In genomic region chr14:77014734-77015133, GRCh38 we compare ENCODE assay signal across 21 cellular contexts. TPM values are rescaled to one million over a fixed set of nuclear protein-coding genes. Genes with fewer than 3 reads are reported as not detected.
A peak's percentile ranks its signal among the peaks of the same experiment; 100 is the strongest.
DNase-seq lines count a peak whose midpoint lies in the region; ATAC-seq, FAIRE-seq and TF ChIP-seq lines count a peak whose summit lies in the region.
"Had no signal": no experiment of that assay in that cellular context is flagged by ENCODE, and none has a peak within 500 bp of the region (broad histone marks: within the 10 kb centered on the region; RNA-seq: fewer than 3 reads in every experiment).

No MANE protein-coding gene starts in this region.

- no peak overlapping the region for H3K9ac ChIP-seq in astrocyte (ENCODE audit: low read length)

- H3K27me3 ChIP-seq in astrocyte (ENCODE audit: insufficient read depth, low read length) (no peaks in the 10 kb centered on the region), suprapubic skin (no peaks in the 10 kb centered on the region)
- H3K27me3 ChIP-seq: left lung had no signal

- TF ChIP-seq CTCF in astrocyte (IDR thresholded peaks at IDR 0.05; ENCODE audit: insufficient read depth, low read depth, low read length) = no peak
- TF ChIP-seq CTCF in mesothelial cell of epicardium (IDR thresholded peaks at IDR 0.05; ENCODE audit: unreplicated experiment) = no peak
- no peak for TF ChIP-seq CTCF in suprapubic skin (IDR thresholded peaks at IDR 0.05)

- H3K36me3 Mint-ChIP-seq in astrocyte (ENCODE audit: low read depth, unreplicated experiment) (peaks cover 2% of the 10 kb centered on the region), mesothelial cell of epicardium (no peaks in the 10 kb centered on the region)
- H3K36me3 Mint-ChIP-seq in activated CD4-positive, alpha-beta memory T cell treated with anti-CD3 and anti-CD28 coated beads for 36 hours = no peaks in the 10 kb centered on the region
- H3K36me3 Mint-ChIP-seq: activated naive CD4-positive, alpha-beta T cell treated with anti-CD3 and anti-CD28 coated beads, Interleukin-2, amount 50 U/mL, for 24 hours; CD14-positive monocyte; T-cell had no signal

- no peak for TF ChIP-seq POLR2A in suprapubic skin (IDR thresholded peaks at IDR 0.05)

- no peaks in the 10 kb centered on the region for H3K9me3 ChIP-seq in astrocyte (ENCODE audit: insufficient read depth, low read depth, low read length)
- H3K9me3 ChIP-seq in suprapubic skin = no peaks in the 10 kb centered on the region
- H3K9me3 ChIP-seq: left lung, psoas muscle had no signal

- H3K27ac Mint-ChIP-seq in astrocyte (ENCODE audit: unreplicated experiment) (peak overlapping the region; percentile 77), mesothelial cell of epicardium (peak overlapping the region; percentile 96)
- H3K27ac Mint-ChIP-seq in activated CD4-positive, alpha-beta memory T cell treated with anti-CD3 and anti-CD28 coated beads for 36 hours = no peak overlapping the region
- H3K27ac Mint-ChIP-seq: activated naive CD4-positive, alpha-beta T cell treated with anti-CD3 and anti-CD28 coated beads, Interleukin-2, amount 50 U/mL, for 24 hours; T-cell had no signal

- peaks cover 8% of the 10 kb centered on the region for H3K4me1 ChIP-seq in astrocyte (ENCODE audit: insufficient read depth, low read length)
- H3K4me1 ChIP-seq in suprapubic skin = peaks cover 36% of the 10 kb centered on the region

- POLR2A ChIA-PET in activated CD4-positive, alpha-beta memory T cell treated with anti-CD3 and anti-CD28 coated beads for 36 hours (lab: Charles Lee) = no interaction called here

- DNase-seq in HTR-8/SVneo (ENCODE audit: insufficient read length, low spot score) = no peak
- DNase-seq in astrocyte (ENCODE audit: low read depth) = no peak
- DNase-seq in mesothelial cell of epicardium (ENCODE audit: low spot score in 2 of 2, unreplicated experiment in 2 of 2) = no peak
- DNase-seq in suprapubic skin (ENCODE audit: low spot score in 2 of 2) = no peak
- no peak for DNase-seq in activated CD4-positive, CD25-positive, alpha-beta regulatory T cell (lab: John Stamatoyannopoulos, UW)
- DNase-seq in activated CD4-positive, alpha-beta memory T cell treated with anti-CD3 and anti-CD28 coated beads for 36 hours = no peak
- DNase-seq: activated CD4-positive, CD25-positive, alpha-beta regulatory T cell treated with anti-CD3 and anti-CD28 coated beads, Interleukin-2, amount 50 U/mL, for 72 hours; activated T-cell treated with anti-CD3 and anti-CD28 coated beads, Interleukin-2, amount 50 U/mL, for 4 hours; HCEC 1CT; left lung; NCI-H1694; NCI-H2171 treated with DMSO at 0.1 percent for 48 hours; NCI-H524; PC-3; T-cell had no signal

- no peak overlapping the region for H2AFZ ChIP-seq in astrocyte (ENCODE audit: low read depth, low read length)

- H3K4me1 Mint-ChIP-seq in astrocyte (ENCODE audit: low read depth, unreplicated experiment) (peaks cover 16% of the 10 kb centered on the region), mesothelial cell of epicardium (peaks cover 31% of the 10 kb centered on the region)
- peaks cover 13% of the 10 kb centered on the region for H3K4me1 Mint-ChIP-seq in activated CD4-positive, alpha-beta memory T cell treated with anti-CD3 and anti-CD28 coated beads for 36 hours (ENCODE audit: low read depth)

- H3K27me3 Mint-ChIP-seq in astrocyte (ENCODE audit: low read depth, unreplicated experiment) = peaks cover 33% of the 10 kb centered on the region
- H3K27me3 Mint-ChIP-seq in mesothelial cell of epicardium (ENCODE audit: low read depth) = no peaks in the 10 kb centered on the region
- H3K27me3 Mint-ChIP-seq in activated CD4-positive, alpha-beta memory T cell treated with anti-CD3 and anti-CD28 coated beads for 36 hours = no peaks in the 10 kb centered on the region
- H3K27me3 Mint-ChIP-seq: activated naive CD4-positive, alpha-beta T cell treated with anti-CD3 and anti-CD28 coated beads, Interleukin-2, amount 50 U/mL, for 24 hours; T-cell had no signal

- CTCF ChIA-PET in activated CD4-positive, alpha-beta memory T cell treated with anti-CD3 and anti-CD28 coated beads for 36 hours (lab: Charles Lee) = no interaction called here

- TF ChIP-seq EP300 in suprapubic skin (IDR thresholded peaks at IDR 0.05) = no peak

- FAIRE-seq in HTR-8/SVneo (lab: Jason Lieb, UNC) (peak; percentile 31), astrocyte (lab: Jason Lieb, UNC) (no peak)
- FAIRE-seq: D721Med had no signal

- H3K36me3 ChIP-seq in astrocyte (ENCODE audit: insufficient read depth, low read length) (no peaks in the 10 kb centered on the region), suprapubic skin (no peaks in the 10 kb centered on the region)
- H3K36me3 ChIP-seq: left lung had no signal

- no peaks in the 10 kb centered on the region for H3K79me2 ChIP-seq in astrocyte (ENCODE audit: insufficient read depth, low read length)

- 92% methylated on average over 7 of the region's 7 CpGs for WGBS in suprapubic skin

- no peak for ATAC-seq in HG03354 (IDR thresholded peaks at IDR 0.05; ENCODE audit: poor library complexity, severe bottlenecking, unreplicated experiment)
- ATAC-seq: activated T-cell treated with anti-CD3 and anti-CD28 coated beads, Interleukin-2, amount 50 U/mL, for 4 hours; PC-3; T-cell had no signal

- no peaks in the 10 kb centered on the region for H4K20me1 ChIP-seq in astrocyte (ENCODE audit: insufficient read depth, low read length)

- H3K4me3 Mint-ChIP-seq in astrocyte (ENCODE audit: unreplicated experiment) (peak overlapping the region; percentile 50), mesothelial cell of epicardium (no peak overlapping the region)
- H3K4me3 Mint-ChIP-seq in activated CD4-positive, alpha-beta memory T cell treated with anti-CD3 and anti-CD28 coated beads for 36 hours = no peak overlapping the region
- H3K4me3 Mint-ChIP-seq: activated naive CD4-positive, alpha-beta T cell treated with anti-CD3 and anti-CD28 coated beads, Interleukin-2, amount 50 U/mL, for 24 hours; activated T-cell treated with anti-CD3 and anti-CD28 coated beads, Interleukin-2, amount 50 U/mL, for 4 hours; CD14-positive monocyte; T-cell had no signal

- H3K9me3 Mint-ChIP-seq in astrocyte (ENCODE audit: unreplicated experiment) (no peaks in the 10 kb centered on the region), mesothelial cell of epicardium (no peaks in the 10 kb centered on the region)
- H3K9me3 Mint-ChIP-seq in activated CD4-positive, alpha-beta memory T cell treated with anti-CD3 and anti-CD28 coated beads for 36 hours = no peaks in the 10 kb centered on the region
- H3K9me3 Mint-ChIP-seq: activated naive CD4-positive, alpha-beta T cell treated with anti-CD3 and anti-CD28 coated beads, Interleukin-2, amount 50 U/mL, for 24 hours; activated T-cell treated with anti-CD3 and anti-CD28 coated beads, Interleukin-2, amount 50 U/mL, for 4 hours; CD14-positive monocyte; T-cell had no signal

- H3K4me3 ChIP-seq in astrocyte (ENCODE audit: insufficient read depth, low read depth, low read length) (no peak overlapping the region), suprapubic skin (no peak overlapping the region)
- H3K4me3 ChIP-seq: left lung, psoas muscle, skin epidermis had no signal

- no peak overlapping the region for H3K27ac ChIP-seq in astrocyte (ENCODE audit: low read depth, low read length)
- H3K27ac ChIP-seq in suprapubic skin = peak overlapping the region; percentile 28
- H3K27ac ChIP-seq: left lung, psoas muscle had no signal

- intact Hi-C loops in activated CD4-positive, alpha-beta memory T cell treated with anti-CD3 and anti-CD28 coated beads for 36 hours (cut with micrococcal nuclease) = no loop called here

- peak overlapping the region; percentile 19 for H3K4me2 ChIP-seq in astrocyte (ENCODE audit: low read length)

RNA-seq across cellular contexts. Expression of gene IRF2BPL, which starts 13.8 kb away (rescaled TPM):
- total RNA-seq in astrocyte (42.7 and 55.3 TPM in 2 replicates), mesothelial cell of epicardium (126 to 131 TPM (median 128 TPM) in 3 replicates), suprapubic skin (10 to 100 TPM; 44.7 to 72.7 (median 65.6) TPM)
- 10 to 100 TPM; 38.5 to 41.1 TPM for total RNA-seq in activated CD4-positive, alpha-beta memory T cell treated with anti-CD3 and anti-CD28 coated beads for 36 hours
